Comparison of ENCODE assay signal across 1 cellular context in the genomic region with DNA sequence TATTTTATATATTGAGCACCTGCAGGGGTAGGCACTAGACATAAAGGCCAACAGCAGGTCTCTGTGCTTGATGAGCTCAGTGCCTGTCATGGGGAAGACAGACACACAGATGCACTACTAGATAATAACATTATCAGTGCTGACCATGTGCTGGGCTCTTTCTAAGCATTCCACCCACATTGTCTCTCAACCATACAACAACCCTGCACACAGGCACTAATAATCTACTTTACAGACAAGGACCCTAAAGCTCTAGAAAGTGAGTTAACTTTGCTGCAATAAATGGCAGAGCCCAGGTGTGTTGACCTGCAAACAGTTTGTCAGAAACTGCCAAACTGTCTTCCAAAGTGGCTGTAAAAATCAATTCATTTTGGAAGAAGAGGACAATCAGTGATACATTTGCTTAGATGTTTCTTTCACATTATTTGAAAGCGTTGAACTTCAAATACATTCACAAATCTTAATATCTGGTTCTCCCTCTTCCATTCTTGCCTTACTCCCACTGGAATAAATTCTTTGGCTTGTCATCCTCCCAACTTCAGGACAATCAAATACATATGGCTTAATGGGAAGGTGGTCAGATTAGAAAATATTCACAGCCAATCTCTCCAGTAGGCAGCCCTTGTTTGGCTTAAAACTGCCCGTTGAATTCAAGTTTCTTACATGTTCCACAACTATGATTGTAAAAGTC.
TF ChIP-seq lines count a peak whose summit lies in the region.

No MANE protein-coding gene starts in this region.

TF ChIP-seq in K562, 482 proteins besides CTCF, POLR2A, EP300 and RAD21 (continued from another document and continues in another):
- TF ChIP-seq PTTG1 (tag; IDR thresholded peaks at IDR 0.05; ENCODE audit: low read depth): no peak
- peak; percentile 99 for TF ChIP-seq HMGN3 (IDR thresholded peaks at IDR 0.05; ENCODE audit: borderline replicate concordance, extremely low read depth, insufficient read length, low read depth, low read length)
- no peak for TF ChIP-seq ZNF354B (CRISPR knock-in tag; IDR thresholded peaks at IDR 0.05)
- no peak for TF ChIP-seq DDX20 (tag; IDR thresholded peaks at IDR 0.05; ENCODE audit: low read depth)
- no peak for TF ChIP-seq NR4A1 (CRISPR knock-in tag; IDR thresholded peaks at IDR 0.05)
- peak; percentile 81 for TF ChIP-seq NR4A1 (tag; IDR thresholded peaks at IDR 0.05)
- TF ChIP-seq, protein P1, sequence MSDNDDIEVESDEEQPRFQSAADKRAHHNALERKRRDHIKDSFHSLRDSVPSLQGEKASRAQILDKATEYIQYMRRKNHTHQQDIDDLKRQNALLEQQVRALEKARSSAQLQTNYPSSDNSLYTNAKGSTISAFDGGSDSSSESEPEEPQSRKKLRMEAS (CRISPR knock-in tag; IDR thresholded peaks at IDR 0.05): no peak
- TF ChIP-seq, protein P2, sequence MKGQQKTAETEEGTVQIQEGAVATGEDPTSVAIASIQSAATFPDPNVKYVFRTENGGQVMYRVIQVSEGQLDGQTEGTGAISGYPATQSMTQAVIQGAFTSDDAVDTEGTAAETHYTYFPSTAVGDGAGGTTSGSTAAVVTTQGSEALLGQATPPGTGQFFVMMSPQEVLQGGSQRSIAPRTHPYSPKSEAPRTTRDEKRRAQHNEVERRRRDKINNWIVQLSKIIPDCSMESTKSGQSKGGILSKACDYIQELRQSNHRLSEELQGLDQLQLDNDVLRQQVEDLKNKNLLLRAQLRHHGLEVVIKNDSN (CRISPR knock-in tag; IDR thresholded peaks at IDR 0.05): no peak
- no peak for TF ChIP-seq THRAP3 (IDR thresholded peaks at IDR 0.05; ENCODE audit: borderline replicate concordance)
- TF ChIP-seq, protein P3, sequence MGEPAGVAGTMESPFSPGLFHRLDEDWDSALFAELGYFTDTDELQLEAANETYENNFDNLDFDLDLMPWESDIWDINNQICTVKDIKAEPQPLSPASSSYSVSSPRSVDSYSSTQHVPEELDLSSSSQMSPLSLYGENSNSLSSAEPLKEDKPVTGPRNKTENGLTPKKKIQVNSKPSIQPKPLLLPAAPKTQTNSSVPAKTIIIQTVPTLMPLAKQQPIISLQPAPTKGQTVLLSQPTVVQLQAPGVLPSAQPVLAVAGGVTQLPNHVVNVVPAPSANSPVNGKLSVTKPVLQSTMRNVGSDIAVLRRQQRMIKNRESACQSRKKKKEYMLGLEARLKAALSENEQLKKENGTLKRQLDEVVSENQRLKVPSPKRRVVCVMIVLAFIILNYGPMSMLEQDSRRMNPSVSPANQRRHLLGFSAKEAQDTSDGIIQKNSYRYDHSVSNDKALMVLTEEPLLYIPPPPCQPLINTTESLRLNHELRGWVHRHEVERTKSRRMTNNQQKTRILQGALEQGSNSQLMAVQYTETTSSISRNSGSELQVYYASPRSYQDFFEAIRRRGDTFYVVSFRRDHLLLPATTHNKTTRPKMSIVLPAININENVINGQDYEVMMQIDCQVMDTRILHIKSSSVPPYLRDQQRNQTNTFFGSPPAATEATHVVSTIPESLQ (CRISPR knock-in tag; IDR thresholded peaks at IDR 0.05): peak; percentile 36; the same call in 1 of the 2 replicates
- TF ChIP-seq ZBTB1 (CRISPR knock-in tag; IDR thresholded peaks at IDR 0.05; ENCODE audit: borderline replicate concordance, low read depth): no peak
- TF ChIP-seq TEAD2 (tag; IDR thresholded peaks at IDR 0.05): peak; percentile 83
- no peak for TF ChIP-seq RFX7 (CRISPR knock-in tag; IDR thresholded peaks at IDR 0.05)
- peak; percentile 90 to 99 for TF ChIP-seq TBL1XR1 (IDR thresholded peaks at IDR 0.05; ENCODE audit: low read length in 2 of 2)
- TF ChIP-seq MAFG (tag; conservative IDR thresholded peaks at IDR 0.05): no peak
- no peak for TF ChIP-seq POLR2B (IDR thresholded peaks at IDR 0.05; ENCODE audit: low read depth, partially characterized antibody)
- TF ChIP-seq FOXA3 (CRISPR knock-in tag; conservative IDR thresholded peaks at IDR 0.05 in 1 of 2, IDR thresholded peaks at IDR 0.05 in 1 of 2): no peak
- peak; percentile 67 for TF ChIP-seq SP1 (CRISPR knock-in tag; IDR thresholded peaks at IDR 0.05)
- no peak for TF ChIP-seq ZNF121 (CRISPR knock-in tag; conservative IDR thresholded peaks at IDR 0.05)
- TF ChIP-seq ZNF212 (CRISPR knock-in tag; IDR thresholded peaks at IDR 0.05): no peak
- no peak for TF ChIP-seq SRSF1 (IDR thresholded peaks at IDR 0.05; ENCODE audit: low read depth, low read length)
- TF ChIP-seq, protein P4, sequence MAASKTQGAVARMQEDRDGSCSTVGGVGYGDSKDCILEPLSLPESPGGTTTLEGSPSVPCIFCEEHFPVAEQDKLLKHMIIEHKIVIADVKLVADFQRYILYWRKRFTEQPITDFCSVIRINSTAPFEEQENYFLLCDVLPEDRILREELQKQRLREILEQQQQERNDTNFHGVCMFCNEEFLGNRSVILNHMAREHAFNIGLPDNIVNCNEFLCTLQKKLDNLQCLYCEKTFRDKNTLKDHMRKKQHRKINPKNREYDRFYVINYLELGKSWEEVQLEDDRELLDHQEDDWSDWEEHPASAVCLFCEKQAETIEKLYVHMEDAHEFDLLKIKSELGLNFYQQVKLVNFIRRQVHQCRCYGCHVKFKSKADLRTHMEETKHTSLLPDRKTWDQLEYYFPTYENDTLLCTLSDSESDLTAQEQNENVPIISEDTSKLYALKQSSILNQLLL (CRISPR knock-in tag; IDR thresholded peaks at IDR 0.05; ENCODE audit: borderline replicate concordance): no peak
- TF ChIP-seq, protein P5, sequence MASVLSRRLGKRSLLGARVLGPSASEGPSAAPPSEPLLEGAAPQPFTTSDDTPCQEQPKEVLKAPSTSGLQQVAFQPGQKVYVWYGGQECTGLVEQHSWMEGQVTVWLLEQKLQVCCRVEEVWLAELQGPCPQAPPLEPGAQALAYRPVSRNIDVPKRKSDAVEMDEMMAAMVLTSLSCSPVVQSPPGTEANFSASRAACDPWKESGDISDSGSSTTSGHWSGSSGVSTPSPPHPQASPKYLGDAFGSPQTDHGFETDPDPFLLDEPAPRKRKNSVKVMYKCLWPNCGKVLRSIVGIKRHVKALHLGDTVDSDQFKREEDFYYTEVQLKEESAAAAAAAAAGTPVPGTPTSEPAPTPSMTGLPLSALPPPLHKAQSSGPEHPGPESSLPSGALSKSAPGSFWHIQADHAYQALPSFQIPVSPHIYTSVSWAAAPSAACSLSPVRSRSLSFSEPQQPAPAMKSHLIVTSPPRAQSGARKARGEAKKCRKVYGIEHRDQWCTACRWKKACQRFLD (CRISPR knock-in tag; IDR thresholded peaks at IDR 0.05): no peak; the same call in 1 of the 2 replicates
- TF ChIP-seq, protein P6, sequence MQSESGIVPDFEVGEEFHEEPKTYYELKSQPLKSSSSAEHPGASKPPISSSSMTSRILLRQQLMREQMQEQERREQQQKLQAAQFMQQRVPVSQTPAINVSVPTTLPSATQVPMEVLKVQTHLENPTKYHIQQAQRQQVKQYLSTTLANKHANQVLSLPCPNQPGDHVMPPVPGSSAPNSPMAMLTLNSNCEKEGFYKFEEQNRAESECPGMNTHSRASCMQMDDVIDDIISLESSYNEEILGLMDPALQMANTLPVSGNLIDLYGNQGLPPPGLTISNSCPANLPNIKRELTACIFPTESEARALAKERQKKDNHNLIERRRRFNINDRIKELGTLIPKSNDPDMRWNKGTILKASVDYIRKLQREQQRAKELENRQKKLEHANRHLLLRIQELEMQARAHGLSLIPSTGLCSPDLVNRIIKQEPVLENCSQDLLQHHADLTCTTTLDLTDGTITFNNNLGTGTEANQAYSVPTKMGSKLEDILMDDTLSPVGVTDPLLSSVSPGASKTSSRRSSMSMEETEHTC (IDR thresholded peaks at IDR 0.05): peak; percentile 98
- TF ChIP-seq, protein P7, sequence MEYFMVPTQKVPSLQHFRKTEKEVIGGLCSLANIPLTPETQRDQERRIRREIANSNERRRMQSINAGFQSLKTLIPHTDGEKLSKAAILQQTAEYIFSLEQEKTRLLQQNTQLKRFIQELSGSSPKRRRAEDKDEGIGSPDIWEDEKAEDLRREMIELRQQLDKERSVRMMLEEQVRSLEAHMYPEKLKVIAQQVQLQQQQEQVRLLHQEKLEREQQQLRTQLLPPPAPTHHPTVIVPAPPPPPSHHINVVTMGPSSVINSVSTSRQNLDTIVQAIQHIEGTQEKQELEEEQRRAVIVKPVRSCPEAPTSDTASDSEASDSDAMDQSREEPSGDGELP (CRISPR knock-in tag; IDR thresholded peaks at IDR 0.05; ENCODE audit: borderline replicate concordance): no peak
- no peak for TF ChIP-seq ZNF507 (tag; conservative IDR thresholded peaks at IDR 0.05)
- no peak for TF ChIP-seq POLR2H (tag; IDR thresholded peaks at IDR 0.05; ENCODE audit: low read depth)
- TF ChIP-seq, protein P8, sequence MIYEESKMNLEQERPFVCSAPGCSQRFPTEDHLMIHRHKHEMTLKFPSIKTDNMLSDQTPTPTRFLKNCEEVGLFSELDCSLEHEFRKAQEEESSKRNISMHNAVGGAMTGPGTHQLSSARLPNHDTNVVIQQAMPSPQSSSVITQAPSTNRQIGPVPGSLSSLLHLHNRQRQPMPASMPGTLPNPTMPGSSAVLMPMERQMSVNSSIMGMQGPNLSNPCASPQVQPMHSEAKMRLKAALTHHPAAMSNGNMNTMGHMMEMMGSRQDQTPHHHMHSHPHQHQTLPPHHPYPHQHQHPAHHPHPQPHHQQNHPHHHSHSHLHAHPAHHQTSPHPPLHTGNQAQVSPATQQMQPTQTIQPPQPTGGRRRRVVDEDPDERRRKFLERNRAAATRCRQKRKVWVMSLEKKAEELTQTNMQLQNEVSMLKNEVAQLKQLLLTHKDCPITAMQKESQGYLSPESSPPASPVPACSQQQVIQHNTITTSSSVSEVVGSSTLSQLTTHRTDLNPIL (CRISPR knock-in tag; IDR thresholded peaks at IDR 0.05): no peak
- TF ChIP-seq SMAD4 (CRISPR knock-in tag; conservative IDR thresholded peaks at IDR 0.05): peak; percentile 97
- TF ChIP-seq, protein P9, sequence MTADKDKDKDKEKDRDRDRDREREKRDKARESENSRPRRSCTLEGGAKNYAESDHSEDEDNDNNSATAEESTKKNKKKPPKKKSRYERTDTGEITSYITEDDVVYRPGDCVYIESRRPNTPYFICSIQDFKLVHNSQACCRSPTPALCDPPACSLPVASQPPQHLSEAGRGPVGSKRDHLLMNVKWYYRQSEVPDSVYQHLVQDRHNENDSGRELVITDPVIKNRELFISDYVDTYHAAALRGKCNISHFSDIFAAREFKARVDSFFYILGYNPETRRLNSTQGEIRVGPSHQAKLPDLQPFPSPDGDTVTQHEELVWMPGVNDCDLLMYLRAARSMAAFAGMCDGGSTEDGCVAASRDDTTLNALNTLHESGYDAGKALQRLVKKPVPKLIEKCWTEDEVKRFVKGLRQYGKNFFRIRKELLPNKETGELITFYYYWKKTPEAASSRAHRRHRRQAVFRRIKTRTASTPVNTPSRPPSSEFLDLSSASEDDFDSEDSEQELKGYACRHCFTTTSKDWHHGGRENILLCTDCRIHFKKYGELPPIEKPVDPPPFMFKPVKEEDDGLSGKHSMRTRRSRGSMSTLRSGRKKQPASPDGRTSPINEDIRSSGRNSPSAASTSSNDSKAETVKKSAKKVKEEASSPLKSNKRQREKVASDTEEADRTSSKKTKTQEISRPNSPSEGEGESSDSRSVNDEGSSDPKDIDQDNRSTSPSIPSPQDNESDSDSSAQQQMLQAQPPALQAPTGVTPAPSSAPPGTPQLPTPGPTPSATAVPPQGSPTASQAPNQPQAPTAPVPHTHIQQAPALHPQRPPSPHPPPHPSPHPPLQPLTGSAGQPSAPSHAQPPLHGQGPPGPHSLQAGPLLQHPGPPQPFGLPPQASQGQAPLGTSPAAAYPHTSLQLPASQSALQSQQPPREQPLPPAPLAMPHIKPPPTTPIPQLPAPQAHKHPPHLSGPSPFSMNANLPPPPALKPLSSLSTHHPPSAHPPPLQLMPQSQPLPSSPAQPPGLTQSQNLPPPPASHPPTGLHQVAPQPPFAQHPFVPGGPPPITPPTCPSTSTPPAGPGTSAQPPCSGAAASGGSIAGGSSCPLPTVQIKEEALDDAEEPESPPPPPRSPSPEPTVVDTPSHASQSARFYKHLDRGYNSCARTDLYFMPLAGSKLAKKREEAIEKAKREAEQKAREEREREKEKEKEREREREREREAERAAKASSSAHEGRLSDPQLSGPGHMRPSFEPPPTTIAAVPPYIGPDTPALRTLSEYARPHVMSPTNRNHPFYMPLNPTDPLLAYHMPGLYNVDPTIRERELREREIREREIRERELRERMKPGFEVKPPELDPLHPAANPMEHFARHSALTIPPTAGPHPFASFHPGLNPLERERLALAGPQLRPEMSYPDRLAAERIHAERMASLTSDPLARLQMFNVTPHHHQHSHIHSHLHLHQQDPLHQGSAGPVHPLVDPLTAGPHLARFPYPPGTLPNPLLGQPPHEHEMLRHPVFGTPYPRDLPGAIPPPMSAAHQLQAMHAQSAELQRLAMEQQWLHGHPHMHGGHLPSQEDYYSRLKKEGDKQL (CRISPR knock-in tag; IDR thresholded peaks at IDR 0.05; ENCODE audit: borderline replicate concordance): no peak
- TF ChIP-seq, protein P10, sequence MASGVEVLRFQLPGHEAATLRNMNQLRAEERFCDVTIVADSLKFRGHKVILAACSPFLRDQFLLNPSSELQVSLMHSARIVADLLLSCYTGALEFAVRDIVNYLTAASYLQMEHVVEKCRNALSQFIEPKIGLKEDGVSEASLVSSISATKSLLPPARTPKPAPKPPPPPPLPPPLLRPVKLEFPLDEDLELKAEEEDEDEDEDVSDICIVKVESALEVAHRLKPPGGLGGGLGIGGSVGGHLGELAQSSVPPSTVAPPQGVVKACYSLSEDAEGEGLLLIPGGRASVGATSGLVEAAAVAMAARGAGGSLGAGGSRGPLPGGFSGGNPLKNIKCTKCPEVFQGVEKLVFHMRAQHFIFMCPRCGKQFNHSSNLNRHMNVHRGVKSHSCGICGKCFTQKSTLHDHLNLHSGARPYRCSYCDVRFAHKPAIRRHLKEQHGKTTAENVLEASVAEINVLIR (CRISPR knock-in tag; IDR thresholded peaks at IDR 0.05): peak; percentile 56; the same call in 1 of the 2 replicates
- TF ChIP-seq ZNF140 (CRISPR knock-in tag; IDR thresholded peaks at IDR 0.05): no peak
- no peak; the same call in 1 of the 2 replicates for TF ChIP-seq ZNF134 (CRISPR knock-in tag; conservative IDR thresholded peaks at IDR 0.05)
- TF ChIP-seq PML (IDR thresholded peaks at IDR 0.05; ENCODE audit: low read length): peak; percentile 99
- TF ChIP-seq, protein P11, sequence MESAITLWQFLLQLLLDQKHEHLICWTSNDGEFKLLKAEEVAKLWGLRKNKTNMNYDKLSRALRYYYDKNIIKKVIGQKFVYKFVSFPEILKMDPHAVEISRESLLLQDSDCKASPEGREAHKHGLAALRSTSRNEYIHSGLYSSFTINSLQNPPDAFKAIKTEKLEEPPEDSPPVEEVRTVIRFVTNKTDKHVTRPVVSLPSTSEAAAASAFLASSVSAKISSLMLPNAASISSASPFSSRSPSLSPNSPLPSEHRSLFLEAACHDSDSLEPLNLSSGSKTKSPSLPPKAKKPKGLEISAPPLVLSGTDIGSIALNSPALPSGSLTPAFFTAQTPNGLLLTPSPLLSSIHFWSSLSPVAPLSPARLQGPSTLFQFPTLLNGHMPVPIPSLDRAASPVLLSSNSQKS (CRISPR knock-in tag; IDR thresholded peaks at IDR 0.05): no peak
- peak; percentile 81 for TF ChIP-seq ZNF766 (CRISPR knock-in tag; conservative IDR thresholded peaks at IDR 0.05)
- TF ChIP-seq ZNF75A (CRISPR knock-in tag; IDR thresholded peaks at IDR 0.05): no peak
- TF ChIP-seq HCFC1 (IDR thresholded peaks at IDR 0.05; ENCODE audit: low read depth, low read length): 0 out of 2 replicates have a peak, but pooled peaks have one; percentile 26
- no peak for TF ChIP-seq KDM5B (IDR thresholded peaks at IDR 0.05; ENCODE audit: insufficient replicate concordance, low read depth, low read length)
- no peak for TF ChIP-seq SNRNP70 (optimal IDR thresholded peaks at IDR 0.05; ENCODE audit: low read depth, low read length)
- TF ChIP-seq CBX1 (IDR thresholded peaks at IDR 0.05; ENCODE audit: low read depth): no peak
